14 cellular contexts compared by ENCODE assay signal in genomic region chr12:108237272-108237671, GRCh38.
DNase-seq lines count a peak whose midpoint lies in the region; ATAC-seq and TF ChIP-seq lines count a peak whose summit lies in the region.
"Had no signal": no experiment of that assay in that cellular context is flagged by ENCODE, and none has a peak within 500 bp of the region (broad histone marks: within the 10 kb centered on the region; RNA-seq: fewer than 3 reads in every experiment).

No MANE protein-coding gene starts in this region.

- peaks cover 3% of the 10 kb centered on the region for H3K27me3 Mint-ChIP-seq in endothelial cell (ENCODE audit: unreplicated experiment)
- peaks cover 14% of the 10 kb centered on the region for H3K27me3 Mint-ChIP-seq in activated naive CD4-positive, alpha-beta T cell treated with anti-CD3 and anti-CD28 coated beads for 36 hours (ENCODE audit: low read depth)

- H3K4me1 Mint-ChIP-seq in endothelial cell (ENCODE audit: unreplicated experiment), result no peaks in the 10 kb centered on the region
- no peaks in the 10 kb centered on the region for H3K4me1 Mint-ChIP-seq in activated naive CD4-positive, alpha-beta T cell treated with anti-CD3 and anti-CD28 coated beads for 36 hours (ENCODE audit: low read depth)

- H3K27ac Mint-ChIP-seq in endothelial cell (ENCODE audit: unreplicated experiment), result no peak overlapping the region
- no peak overlapping the region for H3K27ac Mint-ChIP-seq in activated naive CD4-positive, alpha-beta T cell treated with anti-CD3 and anti-CD28 coated beads for 36 hours
- H3K27ac Mint-ChIP-seq: activated T-cell treated with anti-CD3 and anti-CD28 coated beads, Interleukin-2, amount 50 U/mL, for 72 hours had no signal

- H3K9ac ChIP-seq in OCI-LY1 (ENCODE audit: low read length), result no peak overlapping the region

- TF ChIP-seq CTCF in cardiac muscle cell (IDR thresholded peaks at IDR 0.05; ENCODE audit: low read depth, low read length) (peak; percentile 24), OCI-LY1 (IDR thresholded peaks at IDR 0.05; ENCODE audit: low read length) (0 out of 2 replicates have a peak, but pooled peaks have one; percentile 5), endothelial cell (IDR thresholded peaks at IDR 0.05; ENCODE audit: unreplicated experiment) (peak; percentile 64), upper lobe of right lung (IDR thresholded peaks at IDR 0.05) (peak; percentile 9)

- no peaks in the 10 kb centered on the region for H3K36me3 Mint-ChIP-seq in endothelial cell (ENCODE audit: low read depth, unreplicated experiment)
- no peaks in the 10 kb centered on the region for H3K36me3 Mint-ChIP-seq in activated naive CD4-positive, alpha-beta T cell treated with anti-CD3 and anti-CD28 coated beads for 36 hours (ENCODE audit: low read depth)

- H4K20me1 ChIP-seq in OCI-LY1 (ENCODE audit: insufficient read depth, low read length), result no peaks in the 10 kb centered on the region

- H3K9me3 Mint-ChIP-seq in endothelial cell (ENCODE audit: unreplicated experiment), result peaks cover 7% of the 10 kb centered on the region
- no peaks in the 10 kb centered on the region for H3K9me3 Mint-ChIP-seq in activated naive CD4-positive, alpha-beta T cell treated with anti-CD3 and anti-CD28 coated beads for 36 hours
- H3K9me3 Mint-ChIP-seq: activated T-cell treated with anti-CD3 and anti-CD28 coated beads, Interleukin-2, amount 50 U/mL, for 72 hours; central memory CD8-positive, alpha-beta T cell had no signal

- no peaks in the 10 kb centered on the region for H3K79me2 ChIP-seq in OCI-LY1 (ENCODE audit: insufficient read depth, low read length)

- H3K4me3 ChIP-seq in cardiac muscle cell (no peak overlapping the region), OCI-LY1 (ENCODE audit: low read depth, low read length, poor library complexity, severe bottlenecking) (no peak overlapping the region), upper lobe of right lung (no peak overlapping the region)
- H3K4me3 ChIP-seq: lower lobe of right lung, prostate gland had no signal

- no peak overlapping the region for H2AFZ ChIP-seq in OCI-LY1 (ENCODE audit: low read length)

- no peaks in the 10 kb centered on the region for H3K4me1 ChIP-seq in cardiac muscle cell (ENCODE audit: low read depth)
- H3K4me1 ChIP-seq in OCI-LY1 (ENCODE audit: insufficient read depth, low read length, severe bottlenecking), result no peaks in the 10 kb centered on the region
- H3K4me1 ChIP-seq in upper lobe of right lung, result no peaks in the 10 kb centered on the region
- H3K4me1 ChIP-seq: lower lobe of right lung, prostate gland had no signal

- no peak overlapping the region for H3K4me2 ChIP-seq in OCI-LY1 (ENCODE audit: low read length)

- no peak overlapping the region for H3K27ac ChIP-seq in cardiac muscle cell
- no peak overlapping the region for H3K27ac ChIP-seq in OCI-LY1 (ENCODE audit: low read depth, low read length, poor library complexity, severe bottlenecking)
- no peak overlapping the region for H3K27ac ChIP-seq in upper lobe of right lung
- H3K27ac ChIP-seq: lower lobe of right lung, prostate gland had no signal

- H3K36me3 ChIP-seq in cardiac muscle cell, result no peaks in the 10 kb centered on the region
- no peaks in the 10 kb centered on the region for H3K36me3 ChIP-seq in OCI-LY1 (ENCODE audit: insufficient read depth, low read length)
- H3K36me3 ChIP-seq in upper lobe of right lung, result no peaks in the 10 kb centered on the region
- H3K36me3 ChIP-seq: lower lobe of right lung, prostate gland had no signal

- CTCF ChIA-PET in activated naive CD4-positive, alpha-beta T cell treated with anti-CD3 and anti-CD28 coated beads for 36 hours (lab: Charles Lee), result no interaction called here

- ATAC-seq in upper lobe of right lung (no peak), GM18861 (IDR thresholded peaks at IDR 0.05; ENCODE audit: unreplicated experiment) (no peak)
- ATAC-seq: activated T-cell treated with anti-CD3 and anti-CD28 coated beads, Interleukin-2, amount 50 U/mL, for 72 hours; lower lobe of right lung had no signal

- no peaks in the 10 kb centered on the region for H3K9me3 ChIP-seq in cardiac muscle cell (ENCODE audit: low read depth)
- no peaks in the 10 kb centered on the region for H3K9me3 ChIP-seq in OCI-LY1 (ENCODE audit: low read length)
- no peaks in the 10 kb centered on the region for H3K9me3 ChIP-seq in upper lobe of right lung
- H3K9me3 ChIP-seq: lower lobe of right lung, prostate gland had no signal

- H3K4me3 Mint-ChIP-seq in endothelial cell (ENCODE audit: unreplicated experiment), result no peak overlapping the region
- no peak overlapping the region for H3K4me3 Mint-ChIP-seq in activated naive CD4-positive, alpha-beta T cell treated with anti-CD3 and anti-CD28 coated beads for 36 hours
- H3K4me3 Mint-ChIP-seq: activated T-cell treated with anti-CD3 and anti-CD28 coated beads, Interleukin-2, amount 50 U/mL, for 72 hours; central memory CD8-positive, alpha-beta T cell had no signal

- DNase-seq in cardiac muscle cell (ENCODE audit: low read depth in 1 of 2, low spot score in 1 of 2), result no peak
- DNase-seq in cardiac septum (ENCODE audit: low spot score), result no peak
- DNase-seq in endothelial cell (ENCODE audit: low spot score), result no peak
- DNase-seq in upper lobe of right lung, result no peak
- DNase-seq in putamen (ENCODE audit: low spot score), result no peak
- no peak for DNase-seq in activated naive CD4-positive, alpha-beta T cell treated with anti-CD3 and anti-CD28 coated beads for 36 hours
- DNase-seq: activated T-cell treated with anti-CD3 and anti-CD28 coated beads, Interleukin-2, amount 50 U/mL, for 72 hours; AML-193; lower lobe of right lung; SIG-M5 had no signal

- no peaks in the 10 kb centered on the region for H3F3A ChIP-seq in OCI-LY1 (ENCODE audit: insufficient read depth, low read length)

- H3K27me3 ChIP-seq in cardiac muscle cell (no peaks in the 10 kb centered on the region), OCI-LY1 (ENCODE audit: insufficient read depth, low read length) (no peaks in the 10 kb centered on the region), upper lobe of right lung (peaks cover 5% of the 10 kb centered on the region)

- no peaks in the 10 kb centered on the region for H3K9me2 ChIP-seq in OCI-LY1 (ENCODE audit: low read depth, low read length)

- intact Hi-C loops in cardiac septum (cut with DNase I), result loop anchor here (10.0 kb wide), 1 partner anchor 218 kb away; no protein-coding TSS in a partner anchor
- intact Hi-C loops in upper lobe of right lung (cut with DNase I), result no loop called here
- intact Hi-C loops in activated naive CD4-positive, alpha-beta T cell treated with anti-CD3 and anti-CD28 coated beads for 36 hours (cut with micrococcal nuclease), result no loop called here

Comparison
In these comparisons a context has a peak if more than half of its experiments do, and no peak if none do; other contexts are left out.
1. CTCF ChIP-seq: peak in every context shown above with its lines; median percentile 64 in endothelial cell; 24 in cardiac muscle cell; 9 in upper lobe of right lung; 5 in OCI-LY1.